In the genomic region with DNA sequence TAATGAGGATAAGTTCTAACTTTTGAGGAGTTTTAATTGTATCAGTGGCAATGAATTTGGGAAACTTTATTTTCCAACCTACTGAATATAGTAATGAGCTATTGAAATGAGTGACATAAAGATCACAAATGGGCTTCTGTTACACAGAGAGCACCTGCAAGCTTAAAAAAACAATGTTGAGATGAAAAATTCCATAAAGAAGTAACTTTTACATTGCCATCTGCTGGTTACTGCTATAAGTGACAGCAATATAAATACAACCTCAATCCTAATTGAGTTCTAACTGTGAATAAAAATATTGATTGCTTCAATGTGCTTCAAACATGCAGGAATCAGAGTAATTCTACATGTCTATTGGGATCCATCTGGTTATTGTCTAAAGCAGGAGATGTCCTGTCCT, we compare ENCODE assay signal across 9 cellular contexts. TPM values are rescaled to one million over a fixed set of nuclear protein-coding genes. Genes with fewer than 3 reads are reported as not detected.
DNase-seq lines count a peak whose midpoint lies in the region; ATAC-seq and TF ChIP-seq lines count a peak whose summit lies in the region.
"Had no signal": no experiment of that assay in that cellular context is flagged by ENCODE, and none has a peak within 500 bp of the region (broad histone marks: within the 10 kb centered on the region; RNA-seq: fewer than 3 reads in every experiment).

No MANE protein-coding gene starts in this region.

- no peak overlapping the region for H3K4me3 ChIP-seq in H7 (ENCODE audit: insufficient read depth, low read depth, low read length)

- no peak for DNase-seq in AG09319 (ENCODE audit: extremely low read depth, low read depth)
- peak; percentile 14 for DNase-seq in GM10266 (ENCODE audit: extremely low spot score)
- DNase-seq in SW480 (ENCODE audit: low spot score), result peak; percentile 32
- peak; percentile 31 for DNase-seq in iPS-NIHi11 (ENCODE audit: low spot score)
- DNase-seq in H7, result no peak
- DNase-seq: Right ventricle myocardium superior had no signal

- H3K36me3 ChIP-seq in H7 (replicated peaks; ENCODE audit: control insufficient read depth, insufficient read depth, low read length), result no peaks in the 10 kb centered on the region

- ATAC-seq in GM21717 (IDR thresholded peaks at IDR 0.05; ENCODE audit: unreplicated experiment) (no peak), HG03457 (IDR thresholded peaks at IDR 0.05; ENCODE audit: unreplicated experiment) (no peak), HG03439 (IDR thresholded peaks at IDR 0.05; ENCODE audit: unreplicated experiment) (no peak)

- no peaks in the 10 kb centered on the region for H3K27me3 ChIP-seq in H7 (ENCODE audit: control insufficient read depth, insufficient read depth, low read length)

- peak; percentile 34 for TF ChIP-seq CTCF in AG09319 (IDR thresholded peaks at IDR 0.05; ENCODE audit: low read depth, low read length)
- TF ChIP-seq CTCF in GM10266 (IDR thresholded peaks at IDR 0.05; ENCODE audit: control insufficient read depth, insufficient read depth, low read depth, missing control alignments), result peak; percentile 31

RNA-seq across cellular contexts. Expression of gene WIF1, which starts 14.2 kb away (rescaled TPM):
- total RNA-seq in H7 (2014; rRNA removed; shearing (Covaris generic)), result 0.07 and 0.14 TPM in 2 replicates
- total RNA-seq: Right ventricle myocardium superior had no signal

Comparison
In these comparisons a context has a peak if more than half of its experiments do, and no peak if none do; other contexts are left out.
1. DNase-seq: peak in GM10266 (single experiment), SW480 (single experiment) and iPS-NIHi11 (single experiment); none in AG09319 (single experiment) and H7 (single experiment).